ENCODE assay signal across 1 cellular context in the genomic region with DNA sequence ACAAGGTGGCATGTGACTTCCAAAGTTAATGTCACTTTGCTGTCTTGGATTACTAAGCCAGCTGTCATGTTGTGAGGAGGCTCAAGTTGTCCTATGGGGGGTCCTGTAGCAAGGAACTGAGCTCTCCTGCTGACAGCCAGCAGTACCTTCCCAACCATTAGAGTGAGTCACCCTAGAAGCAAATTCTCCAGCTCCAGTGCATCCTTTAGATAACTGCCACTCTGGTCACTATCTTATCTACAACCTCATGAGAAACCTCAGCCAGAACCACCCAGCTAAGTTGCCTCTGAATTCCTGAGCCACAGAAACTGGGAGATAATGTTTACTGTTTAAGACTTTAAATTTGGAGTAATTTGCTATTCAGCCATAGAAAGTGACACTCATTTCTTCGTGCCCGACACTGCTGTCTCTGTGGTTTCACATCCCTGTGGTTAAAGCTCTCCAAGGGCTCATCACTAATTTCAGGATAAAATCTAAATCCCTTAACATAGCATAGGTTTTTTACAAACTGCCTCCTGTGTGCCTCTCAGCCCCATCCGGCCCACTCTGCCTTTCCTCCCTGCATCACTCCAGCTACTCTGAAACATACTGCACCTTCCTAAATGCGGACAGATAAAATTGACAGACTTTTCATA.
TF ChIP-seq lines count a peak whose summit lies in the region.

No MANE protein-coding gene starts in this region.

TF ChIP-seq in K562, 482 proteins besides CTCF, POLR2A, EP300 and RAD21 (continued from another document and continues in another):
- TF ChIP-seq ZEB2 (IDR thresholded peaks at IDR 0.05) = peak; percentile 73; the same call in 1 of the 2 replicates
- TF ChIP-seq, protein P1, sequence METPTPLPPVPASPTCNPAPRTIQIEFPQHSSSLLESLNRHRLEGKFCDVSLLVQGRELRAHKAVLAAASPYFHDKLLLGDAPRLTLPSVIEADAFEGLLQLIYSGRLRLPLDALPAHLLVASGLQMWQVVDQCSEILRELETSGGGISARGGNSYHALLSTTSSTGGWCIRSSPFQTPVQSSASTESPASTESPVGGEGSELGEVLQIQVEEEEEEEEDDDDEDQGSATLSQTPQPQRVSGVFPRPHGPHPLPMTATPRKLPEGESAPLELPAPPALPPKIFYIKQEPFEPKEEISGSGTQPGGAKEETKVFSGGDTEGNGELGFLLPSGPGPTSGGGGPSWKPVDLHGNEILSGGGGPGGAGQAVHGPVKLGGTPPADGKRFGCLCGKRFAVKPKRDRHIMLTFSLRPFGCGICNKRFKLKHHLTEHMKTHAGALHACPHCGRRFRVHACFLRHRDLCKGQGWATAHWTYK (CRISPR knock-in tag; IDR thresholded peaks at IDR 0.05) = no peak
- TF ChIP-seq, protein P2, sequence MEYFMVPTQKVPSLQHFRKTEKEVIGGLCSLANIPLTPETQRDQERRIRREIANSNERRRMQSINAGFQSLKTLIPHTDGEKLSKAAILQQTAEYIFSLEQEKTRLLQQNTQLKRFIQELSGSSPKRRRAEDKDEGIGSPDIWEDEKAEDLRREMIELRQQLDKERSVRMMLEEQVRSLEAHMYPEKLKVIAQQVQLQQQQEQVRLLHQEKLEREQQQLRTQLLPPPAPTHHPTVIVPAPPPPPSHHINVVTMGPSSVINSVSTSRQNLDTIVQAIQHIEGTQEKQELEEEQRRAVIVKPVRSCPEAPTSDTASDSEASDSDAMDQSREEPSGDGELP (CRISPR knock-in tag; IDR thresholded peaks at IDR 0.05; ENCODE audit: borderline replicate concordance) = no peak; the same call in 1 of the 2 replicates
- no peak for TF ChIP-seq ZNF707 (CRISPR knock-in tag; conservative IDR thresholded peaks at IDR 0.05)
- TF ChIP-seq DACH1 (IDR thresholded peaks at IDR 0.05; ENCODE audit: partially characterized antibody) = peak; percentile 41
- no peak for TF ChIP-seq EGR1 (conservative IDR thresholded peaks at IDR 0.05)
- peak; percentile 49; the same call in 1 of the 2 replicates for TF ChIP-seq SMAD4 (CRISPR knock-in tag; conservative IDR thresholded peaks at IDR 0.05)
- TF ChIP-seq ZNF24 (IDR thresholded peaks at IDR 0.05) = no peak
- no peak for TF ChIP-seq ILF3 (IDR thresholded peaks at IDR 0.05; ENCODE audit: borderline replicate concordance)
- peak; percentile 78; the same call in 1 of the 2 replicates for TF ChIP-seq JUN (IDR thresholded peaks at IDR 0.05; ENCODE audit: borderline replicate concordance, low read depth, low read length)
- TF ChIP-seq JUN (CRISPR knock-in tag; IDR thresholded peaks at IDR 0.05; ENCODE audit: borderline replicate concordance) = no peak
- TF ChIP-seq GATAD2B (IDR thresholded peaks at IDR 0.05; ENCODE audit: borderline replicate concordance) = peak; percentile 70; the same call in 1 of the 2 replicates
- no peak for TF ChIP-seq MCM5 (IDR thresholded peaks at IDR 0.05; ENCODE audit: low read depth)
- TF ChIP-seq DPF2 (IDR thresholded peaks at IDR 0.05) = peak; percentile 97
- peak; percentile 75 for TF ChIP-seq PML (IDR thresholded peaks at IDR 0.05; ENCODE audit: low read length)
- peak; percentile 85 for TF ChIP-seq TAL1 (IDR thresholded peaks at IDR 0.05)
- no peak for TF ChIP-seq MYBL2 (IDR thresholded peaks at IDR 0.05; ENCODE audit: low read depth)
- TF ChIP-seq MYBL2 (CRISPR knock-in tag; IDR thresholded peaks at IDR 0.05; ENCODE audit: borderline replicate concordance) = no peak
- TF ChIP-seq TEAD1 (CRISPR knock-in tag; IDR thresholded peaks at IDR 0.05) = peak; percentile 89 to 94
- peak; percentile 41; the same call in 1 of the 2 replicates for TF ChIP-seq SP1 (CRISPR knock-in tag; IDR thresholded peaks at IDR 0.05)
- TF ChIP-seq PURB (CRISPR knock-in tag; IDR thresholded peaks at IDR 0.05; ENCODE audit: low read depth) = no peak
- TF ChIP-seq BHLHE40 (IDR thresholded peaks at IDR 0.05; ENCODE audit: low read length) = peak; percentile 4; the same call in 1 of the 2 replicates
- TF ChIP-seq ETV5 (CRISPR knock-in tag; IDR thresholded peaks at IDR 0.05; ENCODE audit: low read depth) = 0 out of 2 replicates have a peak, but pooled peaks have one; percentile 41
- TF ChIP-seq KAT2B (IDR thresholded peaks at IDR 0.05; ENCODE audit: low read depth, low read length) = no peak
- no peak for TF ChIP-seq CHCHD3 (CRISPR knock-in tag; IDR thresholded peaks at IDR 0.05)
- no peak for TF ChIP-seq ERF (CRISPR knock-in tag; IDR thresholded peaks at IDR 0.05)
- TF ChIP-seq, protein P3, sequence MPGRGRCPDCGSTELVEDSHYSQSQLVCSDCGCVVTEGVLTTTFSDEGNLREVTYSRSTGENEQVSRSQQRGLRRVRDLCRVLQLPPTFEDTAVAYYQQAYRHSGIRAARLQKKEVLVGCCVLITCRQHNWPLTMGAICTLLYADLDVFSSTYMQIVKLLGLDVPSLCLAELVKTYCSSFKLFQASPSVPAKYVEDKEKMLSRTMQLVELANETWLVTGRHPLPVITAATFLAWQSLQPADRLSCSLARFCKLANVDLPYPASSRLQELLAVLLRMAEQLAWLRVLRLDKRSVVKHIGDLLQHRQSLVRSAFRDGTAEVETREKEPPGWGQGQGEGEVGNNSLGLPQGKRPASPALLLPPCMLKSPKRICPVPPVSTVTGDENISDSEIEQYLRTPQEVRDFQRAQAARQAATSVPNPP (IDR thresholded peaks at IDR 0.05; ENCODE audit: borderline replicate concordance, insufficient read depth, insufficient read length) = no peak
- no peak for TF ChIP-seq KLF13 (tag; IDR thresholded peaks at IDR 0.05; ENCODE audit: borderline replicate concordance, low read depth)
- TF ChIP-seq, protein P4, sequence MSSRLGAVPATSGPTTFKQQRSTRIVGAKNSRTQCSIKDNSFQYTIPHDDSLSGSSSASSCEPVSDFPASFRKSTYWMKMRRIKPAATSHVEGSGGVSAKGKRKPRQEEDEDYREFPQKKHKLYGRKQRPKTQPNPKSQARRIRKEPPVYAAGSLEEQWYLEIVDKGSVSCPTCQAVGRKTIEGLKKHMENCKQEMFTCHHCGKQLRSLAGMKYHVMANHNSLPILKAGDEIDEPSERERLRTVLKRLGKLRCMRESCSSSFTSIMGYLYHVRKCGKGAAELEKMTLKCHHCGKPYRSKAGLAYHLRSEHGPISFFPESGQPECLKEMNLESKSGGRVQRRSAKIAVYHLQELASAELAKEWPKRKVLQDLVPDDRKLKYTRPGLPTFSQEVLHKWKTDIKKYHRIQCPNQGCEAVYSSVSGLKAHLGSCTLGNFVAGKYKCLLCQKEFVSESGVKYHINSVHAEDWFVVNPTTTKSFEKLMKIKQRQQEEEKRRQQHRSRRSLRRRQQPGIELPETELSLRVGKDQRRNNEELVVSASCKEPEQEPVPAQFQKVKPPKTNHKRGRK (tag; IDR thresholded peaks at IDR 0.05) = no peak
- TF ChIP-seq GATAD2A (IDR thresholded peaks at IDR 0.05) = peak; percentile 62; the same call in 1 of the 2 replicates
- 0 out of 2 replicates have a peak, but pooled peaks have one; percentile 31 for TF ChIP-seq ZNF583 (CRISPR knock-in tag; IDR thresholded peaks at IDR 0.05)
- no peak for TF ChIP-seq ZNF274 (IDR thresholded peaks at IDR 0.05; ENCODE audit: borderline replicate concordance, low read depth, low read length)
- TF ChIP-seq, protein P5, sequence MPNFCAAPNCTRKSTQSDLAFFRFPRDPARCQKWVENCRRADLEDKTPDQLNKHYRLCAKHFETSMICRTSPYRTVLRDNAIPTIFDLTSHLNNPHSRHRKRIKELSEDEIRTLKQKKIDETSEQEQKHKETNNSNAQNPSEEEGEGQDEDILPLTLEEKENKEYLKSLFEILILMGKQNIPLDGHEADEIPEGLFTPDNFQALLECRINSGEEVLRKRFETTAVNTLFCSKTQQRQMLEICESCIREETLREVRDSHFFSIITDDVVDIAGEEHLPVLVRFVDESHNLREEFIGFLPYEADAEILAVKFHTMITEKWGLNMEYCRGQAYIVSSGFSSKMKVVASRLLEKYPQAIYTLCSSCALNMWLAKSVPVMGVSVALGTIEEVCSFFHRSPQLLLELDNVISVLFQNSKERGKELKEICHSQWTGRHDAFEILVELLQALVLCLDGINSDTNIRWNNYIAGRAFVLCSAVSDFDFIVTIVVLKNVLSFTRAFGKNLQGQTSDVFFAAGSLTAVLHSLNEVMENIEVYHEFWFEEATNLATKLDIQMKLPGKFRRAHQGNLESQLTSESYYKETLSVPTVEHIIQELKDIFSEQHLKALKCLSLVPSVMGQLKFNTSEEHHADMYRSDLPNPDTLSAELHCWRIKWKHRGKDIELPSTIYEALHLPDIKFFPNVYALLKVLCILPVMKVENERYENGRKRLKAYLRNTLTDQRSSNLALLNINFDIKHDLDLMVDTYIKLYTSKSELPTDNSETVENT (CRISPR knock-in tag; IDR thresholded peaks at IDR 0.05) = no peak
- TF ChIP-seq, protein P6, sequence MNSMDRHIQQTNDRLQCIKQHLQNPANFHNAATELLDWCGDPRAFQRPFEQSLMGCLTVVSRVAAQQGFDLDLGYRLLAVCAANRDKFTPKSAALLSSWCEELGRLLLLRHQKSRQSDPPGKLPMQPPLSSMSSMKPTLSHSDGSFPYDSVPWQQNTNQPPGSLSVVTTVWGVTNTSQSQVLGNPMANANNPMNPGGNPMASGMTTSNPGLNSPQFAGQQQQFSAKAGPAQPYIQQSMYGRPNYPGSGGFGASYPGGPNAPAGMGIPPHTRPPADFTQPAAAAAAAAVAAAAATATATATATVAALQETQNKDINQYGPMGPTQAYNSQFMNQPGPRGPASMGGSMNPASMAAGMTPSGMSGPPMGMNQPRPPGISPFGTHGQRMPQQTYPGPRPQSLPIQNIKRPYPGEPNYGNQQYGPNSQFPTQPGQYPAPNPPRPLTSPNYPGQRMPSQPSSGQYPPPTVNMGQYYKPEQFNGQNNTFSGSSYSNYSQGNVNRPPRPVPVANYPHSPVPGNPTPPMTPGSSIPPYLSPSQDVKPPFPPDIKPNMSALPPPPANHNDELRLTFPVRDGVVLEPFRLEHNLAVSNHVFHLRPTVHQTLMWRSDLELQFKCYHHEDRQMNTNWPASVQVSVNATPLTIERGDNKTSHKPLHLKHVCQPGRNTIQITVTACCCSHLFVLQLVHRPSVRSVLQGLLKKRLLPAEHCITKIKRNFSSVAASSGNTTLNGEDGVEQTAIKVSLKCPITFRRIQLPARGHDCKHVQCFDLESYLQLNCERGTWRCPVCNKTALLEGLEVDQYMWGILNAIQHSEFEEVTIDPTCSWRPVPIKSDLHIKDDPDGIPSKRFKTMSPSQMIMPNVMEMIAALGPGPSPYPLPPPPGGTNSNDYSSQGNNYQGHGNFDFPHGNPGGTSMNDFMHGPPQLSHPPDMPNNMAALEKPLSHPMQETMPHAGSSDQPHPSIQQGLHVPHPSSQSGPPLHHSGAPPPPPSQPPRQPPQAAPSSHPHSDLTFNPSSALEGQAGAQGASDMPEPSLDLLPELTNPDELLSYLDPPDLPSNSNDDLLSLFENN (IDR thresholded peaks at IDR 0.05; ENCODE audit: low read depth in 2 of 2, low read length in 2 of 2) = 0 out of 4 replicates have a peak, but pooled peaks of 1 of the 2 experiments have one; percentile 52
- TF ChIP-seq SRSF1 (IDR thresholded peaks at IDR 0.05; ENCODE audit: low read depth, low read length) = no peak
- peak; percentile 69 for TF ChIP-seq MTA2 (IDR thresholded peaks at IDR 0.05; ENCODE audit: low read depth)
- no peak for TF ChIP-seq PCBP2 (IDR thresholded peaks at IDR 0.05; ENCODE audit: low read depth, low read length, poor library complexity, severe bottlenecking)
- TF ChIP-seq NFIC (IDR thresholded peaks at IDR 0.05) = peak; percentile 72
- TF ChIP-seq CC2D1A (IDR thresholded peaks at IDR 0.05) = peak; percentile 83; the same call in 1 of the 2 replicates
- TF ChIP-seq, protein P7, sequence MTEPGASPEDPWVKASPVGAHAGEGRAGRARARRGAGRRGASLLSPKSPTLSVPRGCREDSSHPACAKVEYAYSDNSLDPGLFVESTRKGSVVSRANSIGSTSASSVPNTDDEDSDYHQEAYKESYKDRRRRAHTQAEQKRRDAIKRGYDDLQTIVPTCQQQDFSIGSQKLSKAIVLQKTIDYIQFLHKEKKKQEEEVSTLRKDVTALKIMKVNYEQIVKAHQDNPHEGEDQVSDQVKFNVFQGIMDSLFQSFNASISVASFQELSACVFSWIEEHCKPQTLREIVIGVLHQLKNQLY (CRISPR knock-in tag; conservative IDR thresholded peaks at IDR 0.05) = no peak
- no peak for TF ChIP-seq GTF2F1 (IDR thresholded peaks at IDR 0.05; ENCODE audit: low read depth, low read length)
- TF ChIP-seq TAF15 (IDR thresholded peaks at IDR 0.05; ENCODE audit: low read depth, low read length) = no peak
- no peak for TF ChIP-seq PCBP1 (IDR thresholded peaks at IDR 0.05; ENCODE audit: low read depth, low read length, poor library complexity, severe bottlenecking)
- TF ChIP-seq STAT5A (IDR thresholded peaks at IDR 0.05; ENCODE audit: borderline replicate concordance, low read length) = peak; percentile 64; the same call in 1 of the 2 replicates
- TF ChIP-seq POLR2AphosphoS5 (IDR thresholded peaks at IDR 0.05; ENCODE audit: control insufficient read depth, insufficient read depth, low read depth, low read length) = peak; percentile 74; the same call in 1 of the 2 replicates
- TF ChIP-seq, protein P8, sequence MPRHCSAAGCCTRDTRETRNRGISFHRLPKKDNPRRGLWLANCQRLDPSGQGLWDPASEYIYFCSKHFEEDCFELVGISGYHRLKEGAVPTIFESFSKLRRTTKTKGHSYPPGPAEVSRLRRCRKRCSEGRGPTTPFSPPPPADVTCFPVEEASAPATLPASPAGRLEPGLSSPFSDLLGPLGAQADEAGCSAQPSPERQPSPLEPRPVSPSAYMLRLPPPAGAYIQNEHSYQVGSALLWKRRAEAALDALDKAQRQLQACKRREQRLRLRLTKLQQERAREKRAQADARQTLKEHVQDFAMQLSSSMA (CRISPR knock-in tag; IDR thresholded peaks at IDR 0.05) = no peak
- peak in 1 of 2 experiments; percentile 72; a peak in 1 of 4 replicates for TF ChIP-seq ARNT (IDR thresholded peaks at IDR 0.05)
- TF ChIP-seq CXXC5 (CRISPR knock-in tag; IDR thresholded peaks at IDR 0.05) = 0 out of 2 replicates have a peak, but pooled peaks have one; percentile 29
- TF ChIP-seq NR1H2 (CRISPR knock-in tag; IDR thresholded peaks at IDR 0.05) = no peak
- TF ChIP-seq ZNF146 (CRISPR knock-in tag; IDR thresholded peaks at IDR 0.05; ENCODE audit: unreplicated experiment) = no peak
- peak; percentile 97 for TF ChIP-seq SMARCE1 (IDR thresholded peaks at IDR 0.05)
- TF ChIP-seq MCM2 (IDR thresholded peaks at IDR 0.05; ENCODE audit: low read depth) = no peak
- no peak for TF ChIP-seq PHTF2 (CRISPR knock-in tag; IDR thresholded peaks at IDR 0.05)
- no peak for TF ChIP-seq BCL6 (CRISPR knock-in tag; IDR thresholded peaks at IDR 0.05)
- no peak for TF ChIP-seq ZNF263 (CRISPR knock-in tag; IDR thresholded peaks at IDR 0.05; ENCODE audit: borderline replicate concordance)
- no peak for TF ChIP-seq RBM22 (IDR thresholded peaks at IDR 0.05; ENCODE audit: low read depth, low read length, poor library complexity, severe bottlenecking)
- TF ChIP-seq SMAD2 (IDR thresholded peaks at IDR 0.05; ENCODE audit: low read depth, low read length) = no peak
- peak; percentile 73; the same call in 1 of the 2 replicates for TF ChIP-seq ZNF584 (CRISPR knock-in tag; IDR thresholded peaks at IDR 0.05; ENCODE audit: low read depth)
- TF ChIP-seq MAZ (CRISPR knock-in tag; conservative IDR thresholded peaks at IDR 0.05 in 1 of 2, IDR thresholded peaks at IDR 0.05 in 1 of 2) = 0 out of 4 replicates have a peak, but pooled peaks of 1 of the 2 experiments have one; percentile 51
